ENCODE assay signal across 11 cellular contexts in the genomic region with DNA sequence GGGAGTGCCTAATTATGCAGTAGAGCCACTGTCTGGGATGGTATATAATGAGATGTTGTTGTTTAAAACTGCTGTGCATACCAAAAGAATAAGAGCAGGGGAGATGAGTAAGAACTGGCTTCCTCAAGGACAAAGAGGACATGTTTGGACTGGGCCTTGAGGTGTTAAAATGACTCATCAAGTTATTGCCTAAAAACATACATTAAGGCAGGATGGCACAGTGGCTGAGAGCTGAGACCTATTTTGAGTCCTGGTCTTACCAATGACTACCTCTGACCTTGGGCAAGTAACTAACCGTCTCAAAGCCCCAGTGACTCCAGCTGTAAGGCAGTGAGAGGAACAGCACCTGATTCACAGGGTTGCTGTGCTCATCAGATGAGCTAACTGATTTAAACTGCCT.
DNase-seq lines count a peak whose midpoint lies in the region; ATAC-seq and FAIRE-seq lines count a peak whose summit lies in the region.
"Had no signal": no experiment of that assay in that cellular context is flagged by ENCODE, and none has a peak within 500 bp of the region (broad histone marks: within the 10 kb centered on the region; RNA-seq: fewer than 3 reads in every experiment).

No MANE protein-coding gene starts in this region.

- H3K4me3 Mint-ChIP-seq in T-cell = no peak overlapping the region
- H3K4me3 Mint-ChIP-seq: nephron had no signal

- H3K4me1 Mint-ChIP-seq in T-cell = no peaks in the 10 kb centered on the region

- DNase-seq in ELR (ENCODE audit: low read depth) (peak; percentile 41), GM19239 (ENCODE audit: insufficient read length, low spot score) (peak; percentile 8), M059J (ENCODE audit: low read depth) (peak; percentile 19), activated gamma-delta T cell (lab: John Stamatoyannopoulos, UW) (no peak), DMS153 treated with DMSO at 0.1 percent for 48 hours (lab: John Stamatoyannopoulos, UW; ENCODE audit: unreplicated experiment) (no peak), iPS-NIHi7 (ENCODE audit: extremely low spot score) (no peak), T-cell (no peak)
- DNase-seq: heart right ventricle, NCI-H82 had no signal

- peaks cover 0 to 3% (median 0%) of the 10 kb centered on the region in 3 donors for H3K9me3 Mint-ChIP-seq in T-cell
- H3K9me3 Mint-ChIP-seq: nephron had no signal

- ATAC-seq in HG02840 (IDR thresholded peaks at IDR 0.05; ENCODE audit: low FRiP score, unreplicated experiment) (peak; percentile 64), T-cell (replicated peaks in 1 of 4) (no peak)
- ATAC-seq: heart right ventricle had no signal

- POLR2A ChIA-PET in T-cell (lab: Charles Lee) = no interaction called here

- no peaks in the 10 kb centered on the region for H3K36me3 Mint-ChIP-seq in T-cell

- peaks cover 0 to 3% of the 10 kb centered on the region in 2 donors for H3K27me3 Mint-ChIP-seq in T-cell

- CTCF ChIA-PET in T-cell (lab: Charles Lee) = no interaction called here

- no peak overlapping the region for H3K27ac Mint-ChIP-seq in T-cell
- H3K27ac Mint-ChIP-seq: nephron had no signal

- no peak for FAIRE-seq in GM19239 (lab: Jason Lieb, UNC)

Comparison
In these comparisons a context has a peak if more than half of its experiments do, and no peak if none do; other contexts are left out.
1. DNase-seq: peak in ELR (single experiment), GM19239 (single experiment) and M059J (single experiment); none in activated gamma-delta T cell (single experiment), DMS153 treated with DMSO at 0.1 percent for 48 hours (single experiment), iPS-NIHi7 (single experiment) and T-cell (0 of 34).